Comparison of ENCODE assay signal across 21 cellular contexts in genomic region chr3:45489730-45490309, GRCh38.
DNase-seq lines count a peak whose midpoint lies in the region; TF ChIP-seq lines count a peak whose summit lies in the region.
"Had no signal": no experiment of that assay in that cellular context is flagged by ENCODE, and none has a peak within 500 bp of the region (broad histone marks: within the 10 kb centered on the region; RNA-seq: fewer than 3 reads in every experiment).

No MANE protein-coding gene starts in this region.

- H3F3A ChIP-seq in PC-9 (ENCODE audit: insufficient read depth, low read depth), result no peaks in the 10 kb centered on the region; the same call in 1 of the 2 replicates

- POLR2A ChIA-PET in PC-9 (lab: Charles Lee; ENCODE audit: unreplicated experiment), result interaction anchor here (0.6 kb wide), 1 partner anchor 459 kb away, joined by 3 read pairs; no protein-coding TSS in a partner anchor
- POLR2A ChIA-PET in HEK293T (lab: Yijun Ruan, JAX), result no interaction called here

- no peak overlapping the region for H4K5ac ChIP-seq in H9 (ENCODE audit: insufficient read length, low read depth, low read length)

- in situ Hi-C loops in brain microvascular endothelial cell (cut with HindIII; ENCODE audit: low pct_ligation_motif_present, low sequenced_read_pairs), result no loop called here

- no TSS peak for BruUV-seq in PC-9 (replicated peaks; lab: Mats Ljungman, UMichigan)

- H3K4me2 ChIP-seq in H9 (ENCODE audit: insufficient read depth, insufficient read length, low read length) (no peak overlapping the region), PC-9 (no peak overlapping the region), trophoblast cell (ENCODE audit: low read length) (no peak overlapping the region)
- H3K4me2 ChIP-seq: GM23338 had no signal

- H2AFZ ChIP-seq in H9 (ENCODE audit: low read length) (no peak overlapping the region), PC-9 (no peak overlapping the region), trophoblast cell (ENCODE audit: insufficient read depth, low read length, poor library complexity) (no peak overlapping the region)
- H2AFZ ChIP-seq: GM23338 had no signal

- H2AK5ac ChIP-seq in H9 (ENCODE audit: insufficient read length, low read length) (no peak overlapping the region), trophoblast cell (ENCODE audit: low read length) (no peak overlapping the region)

- H3K79me2 ChIP-seq in H9 (ENCODE audit: insufficient read depth, low read length) (no peaks in the 10 kb centered on the region), PC-9 (ENCODE audit: low read depth) (no peaks in the 10 kb centered on the region), trophoblast cell (ENCODE audit: control insufficient read depth, insufficient read depth, low read length, poor library complexity) (no peaks in the 10 kb centered on the region)

- H3K4ac ChIP-seq in H9 (ENCODE audit: low read depth, low read length) (no peak overlapping the region), trophoblast cell (ENCODE audit: low read depth, low read length) (no peak overlapping the region)

- H3K9ac ChIP-seq in H9 (ENCODE audit: extremely low read depth, insufficient read length, low read length) (peak overlapping the region; percentile 8), trophoblast cell (ENCODE audit: low read length) (no peak overlapping the region)

- H3K4me1 ChIP-seq in H9 (ENCODE audit: insufficient read depth, low read length), result no peaks in the 10 kb centered on the region
- H3K4me1 ChIP-seq in PC-9 (replicated peaks; ENCODE audit: insufficient read depth), result peaks cover 17% of the 10 kb centered on the region
- peaks cover 4 to 18% of the 10 kb centered on the region in 2 experiments for H3K4me1 ChIP-seq in trophoblast cell (ENCODE audit: control insufficient read depth in 1 of 2, insufficient read depth in 2 of 2, low read length in 2 of 2)
- H3K4me1 ChIP-seq in right atrium auricular region, result no peaks in the 10 kb centered on the region
- H3K4me1 ChIP-seq: BE2C had no signal

- H3T11ph ChIP-seq in H9 (ENCODE audit: low read length), result no peak overlapping the region

- no peak overlapping the region for H4K91ac ChIP-seq in H9 (ENCODE audit: insufficient read length, low read depth, low read length)
- H4K91ac ChIP-seq in trophoblast cell (ENCODE audit: low read depth, low read length), result no peak overlapping the region

- H3K27me3 ChIP-seq in H9 (ENCODE audit: insufficient read depth, low read length), result no peaks in the 10 kb centered on the region
- H3K27me3 ChIP-seq in PC-9 (ENCODE audit: insufficient read depth, low read depth), result no peaks in the 10 kb centered on the region
- no peaks in the 10 kb centered on the region for H3K27me3 ChIP-seq in trophoblast cell (ENCODE audit: insufficient read depth, low read length)
- no peaks in the 10 kb centered on the region for H3K27me3 ChIP-seq in brain microvascular endothelial cell (replicated peaks)
- H3K27me3 ChIP-seq in right atrium auricular region, result no peaks in the 10 kb centered on the region
- H3K27me3 ChIP-seq: BE2C had no signal

- H3K36me3 ChIP-seq in PC-9 (ENCODE audit: low read depth), result no peaks in the 10 kb centered on the region
- peaks cover 3 to 4% of the 10 kb centered on the region in 2 experiments for H3K36me3 ChIP-seq in trophoblast cell (ENCODE audit: control insufficient read depth in 1 of 2, insufficient read depth in 2 of 2, low read length in 2 of 2)
- H3K36me3 ChIP-seq in brain microvascular endothelial cell (replicated peaks), result peaks cover 7% of the 10 kb centered on the region
- H3K36me3 ChIP-seq in right atrium auricular region, result peaks cover 18% of the 10 kb centered on the region
- H3K36me3 ChIP-seq: BE2C had no signal

- H3K9me2 ChIP-seq in PC-9 (ENCODE audit: insufficient read depth), result no peaks in the 10 kb centered on the region

- H2BK15ac ChIP-seq in H9 (ENCODE audit: low read depth, low read length), result no peak overlapping the region

- no peak overlapping the region for H2BK120ac ChIP-seq in H9 (ENCODE audit: low read depth, low read length, poor library complexity, severe bottlenecking)
- H2BK120ac ChIP-seq in trophoblast cell (ENCODE audit: insufficient read depth, low read length, poor library complexity), result peak overlapping the region; percentile 18

- intact Hi-C loops in PC-9 (cut with micrococcal nuclease; ENCODE audit: unreplicated experiment) (no loop called here), head of caudate nucleus (cut with DNase I) (loop anchor here (5.0 kb wide), 1 partner anchor 263 kb away; the partner anchor contains the start of gene TMEM158)

- H3K18ac ChIP-seq in H9 (ENCODE audit: insufficient read length, low read depth, low read length) (no peak overlapping the region), trophoblast cell (ENCODE audit: low read length) (no peak overlapping the region)

- H3K4me3 Mint-ChIP-seq in H9, result no peak overlapping the region
- H3K4me3 Mint-ChIP-seq: GM23338 had no signal

- no peak overlapping the region for H3K56ac ChIP-seq in H9 (ENCODE audit: insufficient read length, low read depth, low read length)

- no peaks in the 10 kb centered on the region; the same call in 1 of the 2 replicates for H3K27me3 Mint-ChIP-seq in H9 (ENCODE audit: low read depth)

- H3K4me1 Mint-ChIP-seq in H9, result no peaks in the 10 kb centered on the region
- H3K4me1 Mint-ChIP-seq: GM23338 had no signal

- no peak for TF ChIP-seq CTCF in H9 (conservative IDR thresholded peaks at IDR 0.05)
- TF ChIP-seq CTCF in PC-9 (conservative IDR thresholded peaks at IDR 0.05), result no peak
- no peak for TF ChIP-seq CTCF in epithelial cell of esophagus (IDR thresholded peaks at IDR 0.05; ENCODE audit: insufficient read depth, low read depth, low read length, missing control alignments)
- no peak for TF ChIP-seq CTCF in brain microvascular endothelial cell (IDR thresholded peaks at IDR 0.05; ENCODE audit: low read depth, low read length, missing control alignments)
- no peak for TF ChIP-seq CTCF in right atrium auricular region (IDR thresholded peaks at IDR 0.05)

- no peak overlapping the region for H3K27ac ChIP-seq in H9 (ENCODE audit: insufficient read length, low read depth, low read length)
- H3K27ac ChIP-seq in PC-9, result no peak overlapping the region
- peak overlapping the region; percentile 41 for H3K27ac ChIP-seq in trophoblast cell (ENCODE audit: low read depth, low read length)
- no peak overlapping the region for H3K27ac ChIP-seq in brain microvascular endothelial cell
- H3K27ac ChIP-seq in right atrium auricular region, result no peak overlapping the region

- H2BK20ac ChIP-seq in H9 (ENCODE audit: low read depth, low read length, poor library complexity, severe bottlenecking), result no peak overlapping the region

- H3K27ac Mint-ChIP-seq in H9, result no peak overlapping the region
- H3K27ac Mint-ChIP-seq: GM23338 had no signal

- no peaks in the 10 kb centered on the region for H3K79me1 ChIP-seq in H9 (ENCODE audit: insufficient read depth, low read depth, low read length, poor library complexity, severe bottlenecking)
- peaks cover 6% of the 10 kb centered on the region for H3K79me1 ChIP-seq in trophoblast cell (ENCODE audit: low read length)

- no peak overlapping the region for H3K14ac ChIP-seq in H9 (ENCODE audit: insufficient read depth, low read length)
- H3K14ac ChIP-seq in trophoblast cell (ENCODE audit: low read length), result no peak overlapping the region

- H2BK12ac ChIP-seq in H9 (ENCODE audit: insufficient read length, low read depth, low read length) (no peak overlapping the region), trophoblast cell (ENCODE audit: low read length) (no peak overlapping the region)

- H3K4me3 ChIP-seq in PC-9 (no peak overlapping the region), epithelial cell of esophagus (ENCODE audit: low read length) (no peak overlapping the region), trophoblast cell (ENCODE audit: low read depth, low read length) (no peak overlapping the region), brain microvascular endothelial cell (ENCODE audit: low read depth, low read length) (no peak overlapping the region), right atrium auricular region (no peak overlapping the region)
- H3K4me3 ChIP-seq: GM12878, GM23338 had no signal

- CTCF ChIA-PET in PC-9 (lab: Charles Lee), result no interaction called here
- CTCF ChIA-PET in HEK293T (lab: Yijun Ruan, JAX), result no interaction called here

- no CpG with 5 or more reads among the region's 2 CpGs for WGBS in H9 (ENCODE audit: extremely low coverage, insufficient read length, low lambda C conversion rate)
- WGBS in trophoblast cell (ENCODE audit: extremely low coverage, insufficient coverage, insufficient read length), result no CpG with 5 or more reads among the region's 2 CpGs

- no peaks in the 10 kb centered on the region for H3K9me3 Mint-ChIP-seq in H9
- H3K9me3 Mint-ChIP-seq: GM23338 had no signal

- H3K9me3 ChIP-seq in H9 (ENCODE audit: control insufficient read depth, low read depth, low read length) (no peaks in the 10 kb centered on the region), PC-9 (ENCODE audit: insufficient read depth, low read depth) (no peaks in the 10 kb centered on the region), trophoblast cell (ENCODE audit: insufficient read depth, low read depth, low read length) (no peaks in the 10 kb centered on the region), right atrium auricular region (no peaks in the 10 kb centered on the region)
- H3K9me3 ChIP-seq: BE2C had no signal

- H4K20me1 ChIP-seq in H9 (ENCODE audit: control insufficient read depth, insufficient read depth, insufficient read length) (no peaks in the 10 kb centered on the region), PC-9 (ENCODE audit: insufficient read depth) (no peaks in the 10 kb centered on the region)

- H3K23me2 ChIP-seq in H9 (ENCODE audit: insufficient read length, low read depth, low read length, poor library complexity, severe bottlenecking), result no peaks in the 10 kb centered on the region

- no peak overlapping the region for H3K23ac ChIP-seq in H9 (ENCODE audit: insufficient read length, low read depth, low read length)
- no peak overlapping the region for H3K23ac ChIP-seq in trophoblast cell (ENCODE audit: low read length)

- no peak overlapping the region for H4K12ac ChIP-seq in trophoblast cell (ENCODE audit: low read depth, low read length)

- H4K8ac ChIP-seq in H9 (replicated peaks; ENCODE audit: insufficient read length, low read depth, low read length) (no peak overlapping the region), trophoblast cell (ENCODE audit: low read depth, low read length) (no peak overlapping the region)

- DNase-seq in H9 (no peak), PC-9 (peak; percentile 7 to 66), epithelial cell of esophagus (ENCODE audit: low read depth) (peak; percentile 89), trophoblast cell (peak; percentile 37 to 82), HEK293T (ENCODE audit: extremely low spot score) (no peak), brain microvascular endothelial cell (no peak), right atrium auricular region (ENCODE audit: low spot score) (no peak), head of caudate nucleus (no peak)
- DNase-seq: BE2C; Kasumi-1; MM.1S; NCI-H1092; NCI-H1436 treated with DMSO at 0.1 percent for 48 hours; NCI-H1930; NCI-H345; NCI-H524; NCI-H774; NK-92 treated with Interleukin-12 subunit alpha and Interleukin-12 subunit beta, amount 100 ng/mL, for 24 hours; SHP77 had no signal

- H2BK5ac ChIP-seq in H9 (ENCODE audit: insufficient read length, low read length), result no peak overlapping the region
- no peak overlapping the region for H2BK5ac ChIP-seq in trophoblast cell (ENCODE audit: low read depth, low read length, poor library complexity)

- peaks cover 12 to 66% (median 32%) of the 10 kb centered on the region in 3 experiments; a peak in 6 of 7 replicates for H3K36me3 Mint-ChIP-seq in H9 (ENCODE audit: insufficient read depth in 1 of 3, low read depth in 3 of 3)

Comparison
In these comparisons a context has a peak if more than half of its experiments do, and no peak if none do; other contexts are left out.
1. DNase-seq: peak in PC-9 (2 of 2), epithelial cell of esophagus (single experiment) and trophoblast cell (2 of 2); none in H9 (single experiment), HEK293T (single experiment), brain microvascular endothelial cell (single experiment), right atrium auricular region (single experiment) and head of caudate nucleus (0 of 42).